ENCODE assay signal across 1 cellular context in genomic region chr16:30609002-30609927, GRCh38.
A peak's percentile ranks its signal among the peaks of the same experiment; 100 is the strongest.
TF ChIP-seq lines count a peak whose summit lies in the region.

No MANE protein-coding gene starts in this region.

TF ChIP-seq in K562, 482 proteins besides CTCF, POLR2A, EP300 and RAD21 (continued from another document and continues in another):
- TF ChIP-seq HLTF (IDR thresholded peaks at IDR 0.05) (no peak; the same call in 1 of the 2 replicates), NFIC (IDR thresholded peaks at IDR 0.05) (peak; percentile 76), XRCC3 (IDR thresholded peaks at IDR 0.05) (no peak), TARDBP (IDR thresholded peaks at IDR 0.05) (no peak), NR0B1 (IDR thresholded peaks at IDR 0.05; ENCODE audit: partially characterized antibody) (no peak), BRD9 (IDR thresholded peaks at IDR 0.05; ENCODE audit: low read depth, partially characterized antibody) (no peak), ZNF41 (CRISPR knock-in tag; conservative IDR thresholded peaks at IDR 0.05) (no peak), ZNF431 (CRISPR knock-in tag; IDR thresholded peaks at IDR 0.05) (no peak), TFAM (CRISPR knock-in tag; conservative IDR thresholded peaks at IDR 0.05) (no peak), XRCC5 (IDR thresholded peaks at IDR 0.05; ENCODE audit: low read depth, low read length) (no peak), MYNN (IDR thresholded peaks at IDR 0.05) (no peak), MYNN (CRISPR knock-in tag; IDR thresholded peaks at IDR 0.05) (no peak), ZNF134 (CRISPR knock-in tag; conservative IDR thresholded peaks at IDR 0.05) (peak; percentile 79), RFX5 (IDR thresholded peaks at IDR 0.05; ENCODE audit: low read depth, low read length) (no peak), NONO (IDR thresholded peaks at IDR 0.05; ENCODE audit: low read depth in 2 of 2, low read length in 1 of 2) (0 out of 4 replicates have a peak, but pooled peaks of 1 of the 2 experiments have one; percentile 18), GTF2A2 (tag; IDR thresholded peaks at IDR 0.05) (no peak), ARID3B (CRISPR knock-in tag; IDR thresholded peaks at IDR 0.05; ENCODE audit: borderline replicate concordance) (no peak), ZSCAN29 (IDR thresholded peaks at IDR 0.05) (no peak), ZNF780A (CRISPR knock-in tag; IDR thresholded peaks at IDR 0.05) (no peak), CEBPG (CRISPR knock-in tag; IDR thresholded peaks at IDR 0.05) (no peak), CEBPG (tag; conservative IDR thresholded peaks at IDR 0.05 in 1 of 2, IDR thresholded peaks at IDR 0.05 in 1 of 2) (no peak), NELFE (IDR thresholded peaks at IDR 0.05; ENCODE audit: insufficient read depth, insufficient read length) (no peak), CHD4 (IDR thresholded peaks at IDR 0.05; ENCODE audit: insufficient read depth, insufficient replicate concordance, low read depth, low read length, poor library complexity, severe bottlenecking) (no peak), ZBTB40 (IDR thresholded peaks at IDR 0.05) (no peak), ZBTB40 (CRISPR knock-in tag; IDR thresholded peaks at IDR 0.05) (no peak), STAT5B (CRISPR knock-in tag; IDR thresholded peaks at IDR 0.05) (no peak), SP1 (CRISPR knock-in tag; IDR thresholded peaks at IDR 0.05) (no peak), LEF1 (IDR thresholded peaks at IDR 0.05) (no peak), CAMTA2 (CRISPR knock-in tag; conservative IDR thresholded peaks at IDR 0.05) (no peak), ETV5 (CRISPR knock-in tag; IDR thresholded peaks at IDR 0.05; ENCODE audit: low read depth) (peak; percentile 60; the same call in 1 of the 2 replicates), CHD1 (IDR thresholded peaks at IDR 0.05; ENCODE audit: low read length) (no peak)
- TF ChIP-seq, protein P1, sequence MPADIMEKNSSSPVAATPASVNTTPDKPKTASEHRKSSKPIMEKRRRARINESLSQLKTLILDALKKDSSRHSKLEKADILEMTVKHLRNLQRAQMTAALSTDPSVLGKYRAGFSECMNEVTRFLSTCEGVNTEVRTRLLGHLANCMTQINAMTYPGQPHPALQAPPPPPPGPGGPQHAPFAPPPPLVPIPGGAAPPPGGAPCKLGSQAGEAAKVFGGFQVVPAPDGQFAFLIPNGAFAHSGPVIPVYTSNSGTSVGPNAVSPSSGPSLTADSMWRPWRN (IDR thresholded peaks at IDR 0.05; ENCODE audit: low read depth): no peak
- TF ChIP-seq, protein P2, sequence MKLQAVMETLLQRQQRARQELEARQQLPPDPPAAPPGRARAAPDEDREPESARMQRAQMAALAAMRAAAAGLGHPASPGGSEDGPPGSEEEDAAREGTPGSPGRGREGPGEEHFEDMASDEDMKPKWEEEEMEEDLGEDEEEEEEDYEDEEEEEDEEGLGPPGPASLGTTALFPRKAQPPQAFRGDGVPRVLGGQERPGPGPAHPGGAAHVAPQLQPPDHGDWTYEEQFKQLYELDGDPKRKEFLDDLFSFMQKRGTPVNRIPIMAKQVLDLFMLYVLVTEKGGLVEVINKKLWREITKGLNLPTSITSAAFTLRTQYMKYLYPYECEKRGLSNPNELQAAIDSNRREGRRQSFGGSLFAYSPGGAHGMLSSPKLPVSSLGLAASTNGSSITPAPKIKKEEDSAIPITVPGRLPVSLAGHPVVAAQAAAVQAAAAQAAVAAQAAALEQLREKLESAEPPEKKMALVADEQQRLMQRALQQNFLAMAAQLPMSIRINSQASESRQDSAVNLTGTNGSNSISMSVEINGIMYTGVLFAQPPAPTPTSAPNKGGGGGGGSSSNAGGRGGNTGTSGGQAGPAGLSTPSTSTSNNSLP (IDR thresholded peaks at IDR 0.05; ENCODE audit: borderline replicate concordance, low read depth, low read length): no peak
- TF ChIP-seq, protein P3, sequence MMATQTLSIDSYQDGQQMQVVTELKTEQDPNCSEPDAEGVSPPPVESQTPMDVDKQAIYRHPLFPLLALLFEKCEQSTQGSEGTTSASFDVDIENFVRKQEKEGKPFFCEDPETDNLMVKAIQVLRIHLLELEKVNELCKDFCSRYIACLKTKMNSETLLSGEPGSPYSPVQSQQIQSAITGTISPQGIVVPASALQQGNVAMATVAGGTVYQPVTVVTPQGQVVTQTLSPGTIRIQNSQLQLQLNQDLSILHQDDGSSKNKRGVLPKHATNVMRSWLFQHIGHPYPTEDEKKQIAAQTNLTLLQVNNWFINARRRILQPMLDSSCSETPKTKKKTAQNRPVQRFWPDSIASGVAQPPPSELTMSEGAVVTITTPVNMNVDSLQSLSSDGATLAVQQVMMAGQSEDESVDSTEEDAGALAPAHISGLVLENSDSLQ (IDR thresholded peaks at IDR 0.05): no peak
